23 cellular contexts compared by ENCODE assay signal in genomic region chr3:121231872-121232271, GRCh38.
"Had no signal": no experiment of that assay in that cellular context is flagged by ENCODE, and none has a peak within 500 bp of the region (broad histone marks: within the 10 kb centered on the region; RNA-seq: fewer than 3 reads in every experiment).

No MANE protein-coding gene starts in this region.

- H3K27me3 ChIP-seq: left lung, right lobe of liver, tibial artery had no signal

- H3K4me3 ChIP-seq: left lung, lung, right lobe of liver, skin epidermis, tibial artery had no signal

- FAIRE-seq: kidney had no signal

- H3K9me3 ChIP-seq: left lung, right lobe of liver, tibial artery had no signal

- H3K4me1 ChIP-seq: left lung, right lobe of liver, tibial artery had no signal

- ATAC-seq: left lung; right lobe of liver; stimulated activated naive CD8-positive, alpha-beta T cell treated with anti-CD3 and anti-CD28 coated beads, Interleukin-15, amount 100 ng/mL, for 72 hours had no signal

- H3K36me3 ChIP-seq: left lung, right lobe of liver, tibial artery had no signal

- DNase-seq: activated CD4-positive, alpha-beta memory T cell treated with anti-CD3 and anti-CD28 coated beads for 36 hours; activated CD4-positive, alpha-beta T cell treated with anti-CD3 and anti-CD28 coated beads for 48 hours; activated CD4-positive, CD25-positive, alpha-beta regulatory T cell; activated naive CD4-positive, alpha-beta T cell treated with anti-CD3 and anti-CD28 coated beads for 36 hours; activated naive CD8-positive, alpha-beta T cell treated with anti-CD3 and anti-CD28 coated beads, Interleukin-2, amount 10 ng/mL, durations not matched to agents 7 days and 5 days; activated T-cell treated with anti-CD3 and anti-CD28 coated beads, Interleukin-2, amount 50 U/mL, for 48 hours; amniotic stem cell; caudate nucleus; dermis blood vessel endothelial cell; effector CD8-positive, alpha-beta T cell; erythroblast; foreskin fibroblast; kidney; left lung; naive B cell; nucleus accumbens; right lobe of liver; stimulated activated CD4-positive, alpha-beta T cell treated with anti-CD3 and anti-CD28 coated beads, Interleukin-1b, Interleukin-23, amount 100 ng/mL, for 48 hours; stimulated activated naive CD8-positive, alpha-beta T cell treated with anti-CD3 and anti-CD28 coated beads, Interleukin-15, amount 100 ng/mL, for 72 hours; T-helper 9 cell; tibial artery had no signal

- H3K27ac ChIP-seq: left lung, right lobe of liver, skin epidermis, tibial artery had no signal
